1 cellular context compared by ENCODE assay signal in genomic region chr22:36470994-36471331, GRCh38.
TF ChIP-seq lines count a peak whose summit lies in the region.

No MANE protein-coding gene starts in this region.

TF ChIP-seq in WTC11, 78 proteins besides CTCF, POLR2A, EP300 and RAD21 (continued from another document):
- TF ChIP-seq ZNF281 (CRISPR knock-in tag; IDR thresholded peaks at IDR 0.05), result no peak
- no peak for TF ChIP-seq ESRRA (CRISPR knock-in tag; IDR thresholded peaks at IDR 0.05; ENCODE audit: borderline replicate concordance)
- TF ChIP-seq ATF2 (CRISPR knock-in tag; IDR thresholded peaks at IDR 0.05; ENCODE audit: borderline replicate concordance, low read depth), result no peak
- TF ChIP-seq SOX15 (CRISPR knock-in tag; IDR thresholded peaks at IDR 0.05), result no peak
- TF ChIP-seq ZNF532 (CRISPR knock-in tag; IDR thresholded peaks at IDR 0.05; ENCODE audit: borderline replicate concordance), result no peak
- TF ChIP-seq ZNF138 (CRISPR knock-in tag; conservative IDR thresholded peaks at IDR 0.05), result no peak
- TF ChIP-seq SMAD4 (CRISPR knock-in tag; IDR thresholded peaks at IDR 0.05), result no peak
- no peak for TF ChIP-seq RORB (CRISPR knock-in tag; IDR thresholded peaks at IDR 0.05)
